ENCODE assay signal across 13 cellular contexts in genomic region chr4:48079972-48080391, GRCh38. TPM values are rescaled to one million over a fixed set of nuclear protein-coding genes. Genes with fewer than 3 reads are reported as not detected.
DNase-seq lines count a peak whose midpoint lies in the region; ATAC-seq and TF ChIP-seq lines count a peak whose summit lies in the region.
"Had no signal": no experiment of that assay in that cellular context is flagged by ENCODE, and none has a peak within 500 bp of the region (broad histone marks: within the 10 kb centered on the region; RNA-seq: fewer than 3 reads in every experiment).

No MANE protein-coding gene starts in this region.

- no peak overlapping the region for H4K12ac ChIP-seq in trophoblast cell (ENCODE audit: low read depth, low read length)

- no peak overlapping the region for H2BK120ac ChIP-seq in trophoblast cell (ENCODE audit: insufficient read depth, low read length, poor library complexity)

- no peak overlapping the region for H2AFZ ChIP-seq in trophoblast cell (ENCODE audit: insufficient read depth, low read length, poor library complexity)

- WGBS in trophoblast cell (ENCODE audit: extremely low coverage, insufficient coverage, insufficient read length): no CpG with 5 or more reads among the region's 3 CpGs

- CTCF ChIA-PET in Panc1 (lab: Charles Lee): no interaction called here

- in situ Hi-C loops in Panc1 (cut with HindIII; ENCODE audit: low pct_unique_long_range_greater_than_20kb, low sequenced_read_pairs): no loop called here

- no peak overlapping the region for H3K4me2 ChIP-seq in trophoblast cell (ENCODE audit: low read length)

- H3K4ac ChIP-seq in trophoblast cell (ENCODE audit: low read depth, low read length): no peak overlapping the region

- peak; percentile 78; the same call in 1 of the 2 replicates for ATAC-seq in Panc1
- ATAC-seq in HG03039 (IDR thresholded peaks at IDR 0.05; ENCODE audit: unreplicated experiment): no peak
- no peak for ATAC-seq in HG03571 (IDR thresholded peaks at IDR 0.05; ENCODE audit: unreplicated experiment)

- no peak overlapping the region for H3K23ac ChIP-seq in trophoblast cell (ENCODE audit: low read length)

- no peak overlapping the region for H4K91ac ChIP-seq in trophoblast cell (ENCODE audit: low read depth, low read length)

- no peak overlapping the region for H3K14ac ChIP-seq in trophoblast cell (ENCODE audit: low read length)

- TF ChIP-seq CTCF in Panc1 (IDR thresholded peaks at IDR 0.05) (no peak), fibroblast of villous mesenchyme (IDR thresholded peaks at IDR 0.05; ENCODE audit: insufficient read depth, low read depth, low read length) (no peak)

- H3K79me1 ChIP-seq in trophoblast cell (ENCODE audit: low read length): peaks cover 2% of the 10 kb centered on the region

- H3K79me2 ChIP-seq in trophoblast cell (ENCODE audit: control insufficient read depth, insufficient read depth, low read length, poor library complexity): no peaks in the 10 kb centered on the region

- peaks cover 2% of the 10 kb centered on the region; the same call in 1 of the 2 replicates for H3K4me1 ChIP-seq in Panc1 (ENCODE audit: control insufficient read depth, insufficient read depth, low read length)
- H3K4me1 ChIP-seq in trophoblast cell (ENCODE audit: control insufficient read depth in 1 of 2, insufficient read depth in 2 of 2, low read length in 2 of 2): peaks cover 3 to 4% of the 10 kb centered on the region in 2 experiments
- H3K4me1 ChIP-seq: tibial artery had no signal

- DNase-seq in HCEC 1CT (peak; percentile 39), Panc1 (ENCODE audit: low read depth, low spot score) (no peak), fibroblast of villous mesenchyme (ENCODE audit: low read depth) (peak; percentile 69), trophoblast cell (peak; percentile 47 to 86), NCI-H2227 treated with DMSO at 0.1 percent for 48 hours (lab: John Stamatoyannopoulos, UW) (no peak), AML-193 (lab: John Stamatoyannopoulos, UW) (no peak)
- DNase-seq: activated CD4-positive, alpha-beta T cell treated with anti-CD3 and anti-CD28 coated beads, Interleukin-2, amount 50 U/mL, for 1 hour; KBM-7; NCI-H524; ovary; tibial artery had no signal

- H3K36me3 ChIP-seq in Panc1 (ENCODE audit: control insufficient read depth, insufficient read depth, low read length): no peaks in the 10 kb centered on the region
- H3K36me3 ChIP-seq in trophoblast cell (ENCODE audit: control insufficient read depth in 1 of 2, insufficient read depth in 2 of 2, low read length in 2 of 2): no peaks in the 10 kb centered on the region
- H3K36me3 ChIP-seq: ovary, tibial artery had no signal

- H3K9me3 ChIP-seq in Panc1 (ENCODE audit: control insufficient read depth, insufficient read depth, low read depth, low read length) (no peaks in the 10 kb centered on the region), trophoblast cell (ENCODE audit: insufficient read depth, low read depth, low read length) (no peaks in the 10 kb centered on the region)
- H3K9me3 ChIP-seq: ovary, tibial artery had no signal

- no peaks in the 10 kb centered on the region for H3K27me3 ChIP-seq in Panc1 (ENCODE audit: control insufficient read depth, insufficient read depth, low read length)
- H3K27me3 ChIP-seq in trophoblast cell (ENCODE audit: insufficient read depth, low read length): no peaks in the 10 kb centered on the region
- H3K27me3 ChIP-seq: ovary, tibial artery had no signal

- no peak overlapping the region for H3K9ac ChIP-seq in trophoblast cell (ENCODE audit: low read length)

- no peak overlapping the region for H3K4me3 ChIP-seq in Panc1 (ENCODE audit: low read depth in 2 of 2, low read length in 2 of 2)
- no peak overlapping the region for H3K4me3 ChIP-seq in fibroblast of villous mesenchyme (ENCODE audit: low read depth, low read length)
- no peak overlapping the region for H3K4me3 ChIP-seq in trophoblast cell (ENCODE audit: low read depth, low read length)
- H3K4me3 ChIP-seq: ovary, tibial artery had no signal

- intact Hi-C loops in Panc1 (cut with micrococcal nuclease; ENCODE audit: unreplicated experiment): no loop called here

- H2AK5ac ChIP-seq in trophoblast cell (ENCODE audit: low read length): no peak overlapping the region

- no peak overlapping the region for H3K18ac ChIP-seq in trophoblast cell (ENCODE audit: low read length)

- POLR2A ChIA-PET in Panc1 (lab: Charles Lee): no interaction called here

- H2BK12ac ChIP-seq in trophoblast cell (ENCODE audit: low read length): no peak overlapping the region

- H3K27ac ChIP-seq in Panc1 (ENCODE audit: low read length) (no peak overlapping the region), trophoblast cell (ENCODE audit: low read depth, low read length) (peak overlapping the region; percentile 21)
- H3K27ac ChIP-seq: ovary, tibial artery had no signal

- no peak overlapping the region for H2BK5ac ChIP-seq in trophoblast cell (ENCODE audit: low read depth, low read length, poor library complexity)

- H4K8ac ChIP-seq in trophoblast cell (ENCODE audit: low read depth, low read length): no peak overlapping the region

- no TSS peak for BruUV-seq in Panc1 (replicated peaks; lab: Mats Ljungman, UMichigan)

RNA-seq across cellular contexts. Expression of gene TXK, which starts 54.1 kb away (rescaled TPM):
- 0.26 TPM for total RNA-seq in Panc1 (2021; ENCODE audit: unreplicated experiment)
- not detected for polyA plus RNA-seq in Panc1 (2012; ENCODE audit: insufficient read length)
- total RNA-seq in fibroblast of villous mesenchyme: 0.64 and 0.86 TPM in 2 replicates
- polyA plus RNA-seq in trophoblast cell (2013): 0.34 and 0.43 TPM in 2 replicates

Comparison
In these comparisons a context has a peak if more than half of its experiments do, and no peak if none do; other contexts are left out.
1. DNase-seq: peak in HCEC 1CT (single experiment), fibroblast of villous mesenchyme (single experiment) and trophoblast cell (2 of 2); none in Panc1 (single experiment), NCI-H2227 treated with DMSO at 0.1 percent for 48 hours (single experiment) and AML-193 (0 of 2).